In the genomic region with DNA sequence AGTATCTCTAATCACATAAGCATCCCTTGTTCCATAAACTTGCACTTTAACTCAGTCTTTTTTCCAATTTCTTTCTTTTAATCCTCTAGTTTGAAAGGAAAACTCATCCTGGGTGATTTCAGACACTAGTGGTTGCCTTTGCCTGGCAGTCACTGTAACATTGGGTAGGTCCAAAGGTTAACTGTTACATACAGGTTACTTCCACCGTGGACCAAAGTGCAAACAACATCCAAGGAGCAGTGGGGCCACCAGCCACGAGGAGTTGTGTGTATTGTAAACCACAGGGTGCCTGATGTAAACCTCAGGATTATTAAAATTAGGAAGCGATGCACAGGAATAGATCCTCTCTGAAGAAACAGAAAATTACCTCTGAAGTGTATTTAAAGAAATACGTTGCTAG, we compare ENCODE assay signal across 22 cellular contexts.
DNase-seq lines count a peak whose midpoint lies in the region; ATAC-seq and TF ChIP-seq lines count a peak whose summit lies in the region.
"Had no signal": no experiment of that assay in that cellular context is flagged by ENCODE, and none has a peak within 500 bp of the region (broad histone marks: within the 10 kb centered on the region; RNA-seq: fewer than 3 reads in every experiment).

No MANE protein-coding gene starts in this region.

- H3K27me3 ChIP-seq in effector memory CD4-positive, alpha-beta T cell (replicated peaks; ENCODE audit: control insufficient read depth, insufficient read depth, low read length, poor library complexity, severe bottlenecking): no peaks in the 10 kb centered on the region

- CTCF ChIA-PET in WTC11 (lab: Charles Lee): no interaction called here

- intact Hi-C loops in mucosa of descending colon (cut with DNase I, micrococcal nuclease): no loop called here

- H3K4me3 ChIP-seq in mucosa of descending colon: no peak overlapping the region
- H3K4me3 ChIP-seq in effector memory CD4-positive, alpha-beta T cell (ENCODE audit: insufficient read depth, low read depth, low read length, poor library complexity, severe bottlenecking): no peak overlapping the region
- H3K4me3 ChIP-seq: GM23248, HAP-1, SK-N-MC had no signal

- POLR2A ChIA-PET in WTC11 (lab: Charles Lee): no interaction called here

- ATAC-seq in WTC11 (no peak), mucosa of descending colon (peak; percentile 50), HG02885 (IDR thresholded peaks at IDR 0.05; ENCODE audit: poor library complexity, unreplicated experiment) (no peak)
- ATAC-seq: PC-3 had no signal

- TF ChIP-seq CTCF in WTC11 (IDR thresholded peaks at IDR 0.05) (no peak), mucosa of descending colon (IDR thresholded peaks at IDR 0.05) (no peak)

- H3K4me1 Mint-ChIP-seq in WTC11: no peaks in the 10 kb centered on the region
- H3K4me1 Mint-ChIP-seq: CD4-positive, CD25-positive, alpha-beta regulatory T cell; IgD-negative memory B cell had no signal

- H3K4me1 ChIP-seq in mucosa of descending colon (ENCODE audit: low read depth): no peaks in the 10 kb centered on the region
- H3K4me1 ChIP-seq in effector memory CD4-positive, alpha-beta T cell (ENCODE audit: control insufficient read depth, insufficient read depth, low read length, poor library complexity, severe bottlenecking): no peaks in the 10 kb centered on the region
- H3K4me1 ChIP-seq: HAP-1 had no signal

- no peaks in the 10 kb centered on the region for H3K9me3 ChIP-seq in mucosa of descending colon
- no peaks in the 10 kb centered on the region for H3K9me3 ChIP-seq in effector memory CD4-positive, alpha-beta T cell (ENCODE audit: control insufficient read depth, low read length)
- H3K9me3 ChIP-seq: HAP-1 had no signal

- no peaks in the 10 kb centered on the region for H3K9me3 Mint-ChIP-seq in WTC11
- H3K9me3 Mint-ChIP-seq: IgD-negative memory B cell had no signal

- H3K4me3 Mint-ChIP-seq in WTC11: no peak overlapping the region
- H3K4me3 Mint-ChIP-seq: CD4-positive, CD25-positive, alpha-beta regulatory T cell; IgD-negative memory B cell had no signal

- no peak overlapping the region for H3K27ac ChIP-seq in effector memory CD4-positive, alpha-beta T cell (ENCODE audit: insufficient read depth, low read length, poor library complexity, severe bottlenecking)
- H3K27ac ChIP-seq: GM23248, SK-N-MC had no signal

- no peak overlapping the region for H3K27ac Mint-ChIP-seq in WTC11
- H3K27ac Mint-ChIP-seq: CD4-positive, CD25-positive, alpha-beta regulatory T cell had no signal

- no peaks in the 10 kb centered on the region for H3K27me3 Mint-ChIP-seq in WTC11 (ENCODE audit: low read depth)
- H3K27me3 Mint-ChIP-seq: IgD-negative memory B cell had no signal

- H3K36me3 Mint-ChIP-seq in WTC11: peaks cover 19% of the 10 kb centered on the region
- H3K36me3 Mint-ChIP-seq: CD4-positive, CD25-positive, alpha-beta regulatory T cell had no signal

- H3K36me3 ChIP-seq in mucosa of descending colon (ENCODE audit: low read depth): no peaks in the 10 kb centered on the region
- H3K36me3 ChIP-seq in effector memory CD4-positive, alpha-beta T cell (ENCODE audit: control insufficient read depth, insufficient read depth, low read length): peaks cover 8% of the 10 kb centered on the region

- DNase-seq in HuH-7 (ENCODE audit: low spot score) (peak; percentile 51), NOMO-1 (lab: John Stamatoyannopoulos, UW; ENCODE audit: unreplicated experiment in 2 of 2) (peak; percentile 59 to 83), WTC11 (ENCODE audit: low spot score) (no peak), mucosa of descending colon (no peak), DMS114 treated with DMSO at 0.1 percent for 48 hours (lab: John Stamatoyannopoulos, UW; ENCODE audit: unreplicated experiment) (no peak)
- no peak for DNase-seq in effector memory CD4-positive, alpha-beta T cell
- DNase-seq: CD4-positive, CD25-positive, alpha-beta regulatory T cell; DND-41; GM23248; NCI-H1048; NCI-H1436; NCI-H187 treated with DMSO at 0.1 percent for 48 hours; NCI-H2107; NCI-H510A; NCI-H748 treated with DMSO at 0.1 percent for 48 hours; PC-3; Right ventricle myocardium superior; SW 1271 had no signal

TF ChIP-seq in WTC11, 78 proteins besides CTCF, POLR2A, EP300 and RAD21:
- peak; percentile 62 for TF ChIP-seq GABPB1 (CRISPR knock-in tag; IDR thresholded peaks at IDR 0.05)
- TF ChIP-seq, protein P1, sequence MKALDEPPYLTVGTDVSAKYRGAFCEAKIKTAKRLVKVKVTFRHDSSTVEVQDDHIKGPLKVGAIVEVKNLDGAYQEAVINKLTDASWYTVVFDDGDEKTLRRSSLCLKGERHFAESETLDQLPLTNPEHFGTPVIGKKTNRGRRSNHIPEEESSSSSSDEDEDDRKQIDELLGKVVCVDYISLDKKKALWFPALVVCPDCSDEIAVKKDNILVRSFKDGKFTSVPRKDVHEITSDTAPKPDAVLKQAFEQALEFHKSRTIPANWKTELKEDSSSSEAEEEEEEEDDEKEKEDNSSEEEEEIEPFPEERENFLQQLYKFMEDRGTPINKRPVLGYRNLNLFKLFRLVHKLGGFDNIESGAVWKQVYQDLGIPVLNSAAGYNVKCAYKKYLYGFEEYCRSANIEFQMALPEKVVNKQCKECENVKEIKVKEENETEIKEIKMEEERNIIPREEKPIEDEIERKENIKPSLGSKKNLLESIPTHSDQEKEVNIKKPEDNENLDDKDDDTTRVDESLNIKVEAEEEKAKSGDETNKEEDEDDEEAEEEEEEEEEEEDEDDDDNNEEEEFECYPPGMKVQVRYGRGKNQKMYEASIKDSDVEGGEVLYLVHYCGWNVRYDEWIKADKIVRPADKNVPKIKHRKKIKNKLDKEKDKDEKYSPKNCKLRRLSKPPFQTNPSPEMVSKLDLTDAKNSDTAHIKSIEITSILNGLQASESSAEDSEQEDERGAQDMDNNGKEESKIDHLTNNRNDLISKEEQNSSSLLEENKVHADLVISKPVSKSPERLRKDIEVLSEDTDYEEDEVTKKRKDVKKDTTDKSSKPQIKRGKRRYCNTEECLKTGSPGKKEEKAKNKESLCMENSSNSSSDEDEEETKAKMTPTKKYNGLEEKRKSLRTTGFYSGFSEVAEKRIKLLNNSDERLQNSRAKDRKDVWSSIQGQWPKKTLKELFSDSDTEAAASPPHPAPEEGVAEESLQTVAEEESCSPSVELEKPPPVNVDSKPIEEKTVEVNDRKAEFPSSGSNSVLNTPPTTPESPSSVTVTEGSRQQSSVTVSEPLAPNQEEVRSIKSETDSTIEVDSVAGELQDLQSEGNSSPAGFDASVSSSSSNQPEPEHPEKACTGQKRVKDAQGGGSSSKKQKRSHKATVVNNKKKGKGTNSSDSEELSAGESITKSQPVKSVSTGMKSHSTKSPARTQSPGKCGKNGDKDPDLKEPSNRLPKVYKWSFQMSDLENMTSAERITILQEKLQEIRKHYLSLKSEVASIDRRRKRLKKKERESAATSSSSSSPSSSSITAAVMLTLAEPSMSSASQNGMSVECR (CRISPR knock-in tag; IDR thresholded peaks at IDR 0.05; ENCODE audit: borderline replicate concordance): no peak

Comparison
In these comparisons a context has a peak if more than half of its experiments do, and no peak if none do; other contexts are left out.
1. DNase-seq: peak in HuH-7 (single experiment) and NOMO-1 (2 of 2); none in WTC11 (single experiment), mucosa of descending colon (0 of 3), DMS114 treated with DMSO at 0.1 percent for 48 hours (single experiment) and effector memory CD4-positive, alpha-beta T cell (0 of 3).